In the genomic region with DNA sequence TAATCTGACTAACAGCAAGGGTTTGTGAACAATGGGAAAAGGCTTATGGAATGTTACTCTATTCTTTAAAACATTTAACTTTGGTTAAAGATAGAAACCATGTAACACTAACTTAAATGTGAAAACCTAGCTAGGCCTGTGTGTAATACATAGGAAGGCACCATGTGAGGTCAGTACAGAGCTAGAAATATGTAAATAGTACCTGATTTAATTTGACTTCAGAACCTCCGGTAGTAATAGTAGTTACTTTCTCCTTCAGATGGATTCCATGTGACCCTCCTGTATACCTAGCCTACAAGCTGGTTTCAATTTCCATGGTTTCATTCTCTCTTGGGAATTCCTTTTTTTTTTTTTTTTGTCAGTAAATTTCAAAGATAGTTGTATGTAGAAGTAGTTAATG, we compare ENCODE assay signal across 1 cellular context.
TF ChIP-seq lines count a peak whose summit lies in the region.

No MANE protein-coding gene starts in this region.

TF ChIP-seq in IMR-90, 13 proteins besides CTCF, POLR2A, EP300 and RAD21:
- TF ChIP-seq BHLHE40 (IDR thresholded peaks at IDR 0.05; ENCODE audit: low read depth, low read length) (no peak), CHD1 (IDR thresholded peaks at IDR 0.05; ENCODE audit: low read depth, low read length) (no peak), FOS (IDR thresholded peaks at IDR 0.05; ENCODE audit: low read depth, low read length) (no peak), MXI1 (IDR thresholded peaks at IDR 0.05; ENCODE audit: borderline replicate concordance, low read depth, low read length) (0 out of 2 replicates have a peak, but pooled peaks have one; percentile 17), MAZ (IDR thresholded peaks at IDR 0.05; ENCODE audit: borderline replicate concordance, low read depth, low read length) (no peak), SMC3 (IDR thresholded peaks at IDR 0.05; ENCODE audit: low read depth, low read length) (peak; percentile 38; the same call in 1 of the 2 replicates)
- TF ChIP-seq, protein P1, sequence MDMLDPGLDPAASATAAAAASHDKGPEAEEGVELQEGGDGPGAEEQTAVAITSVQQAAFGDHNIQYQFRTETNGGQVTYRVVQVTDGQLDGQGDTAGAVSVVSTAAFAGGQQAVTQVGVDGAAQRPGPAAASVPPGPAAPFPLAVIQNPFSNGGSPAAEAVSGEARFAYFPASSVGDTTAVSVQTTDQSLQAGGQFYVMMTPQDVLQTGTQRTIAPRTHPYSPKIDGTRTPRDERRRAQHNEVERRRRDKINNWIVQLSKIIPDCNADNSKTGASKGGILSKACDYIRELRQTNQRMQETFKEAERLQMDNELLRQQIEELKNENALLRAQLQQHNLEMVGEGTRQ (IDR thresholded peaks at IDR 0.05; ENCODE audit: low read depth, low read length) = no peak
